1 cellular context compared by ENCODE assay signal in genomic region chr22:39219071-39220050, GRCh38.
A peak's percentile ranks its signal among the peaks of the same experiment; 100 is the strongest.
TF ChIP-seq lines count a peak whose summit lies in the region.

No MANE protein-coding gene starts in this region.

TF ChIP-seq in K562, 482 proteins besides CTCF, POLR2A, EP300 and RAD21 (continued from another document):
- TF ChIP-seq NR2C1 (IDR thresholded peaks at IDR 0.05) (peak; percentile 95), NR2C1 (tag; IDR thresholded peaks at IDR 0.05) (peak; percentile 97), NR2C2 (CRISPR knock-in tag; IDR thresholded peaks at IDR 0.05) (peak; percentile 95), NR2C2 (tag; IDR thresholded peaks at IDR 0.05) (peak; percentile 96), RBM17 (IDR thresholded peaks at IDR 0.05; ENCODE audit: borderline replicate concordance, low read depth, low read length) (no peak), MYNN (IDR thresholded peaks at IDR 0.05) (peak; percentile 89; the same call in 1 of the 2 replicates), MYNN (CRISPR knock-in tag; IDR thresholded peaks at IDR 0.05) (no peak), BMI1 (IDR thresholded peaks at IDR 0.05; ENCODE audit: low read length) (peak; percentile 94), ZBTB5 (IDR thresholded peaks at IDR 0.05) (peak; percentile 46; the same call in 1 of the 2 replicates), ZNF551 (CRISPR knock-in tag; IDR thresholded peaks at IDR 0.05) (no peak), NBN (IDR thresholded peaks at IDR 0.05; ENCODE audit: low read depth) (no peak), PKNOX1 (IDR thresholded peaks at IDR 0.05) (peak; percentile 90), FOXK1 (CRISPR knock-in tag; IDR thresholded peaks at IDR 0.05; ENCODE audit: borderline replicate concordance) (no peak), PBX2 (CRISPR knock-in tag; IDR thresholded peaks at IDR 0.05; ENCODE audit: low read depth) (no peak), PBX2 (tag; conservative IDR thresholded peaks at IDR 0.05; ENCODE audit: low read depth) (peak; percentile 32; the same call in 1 of the 2 replicates), TCF7L2 (IDR thresholded peaks at IDR 0.05; ENCODE audit: low read depth, low read length) (no peak), SMAD3 (CRISPR knock-in tag; conservative IDR thresholded peaks at IDR 0.05) (no peak), ZBTB26 (CRISPR knock-in tag; IDR thresholded peaks at IDR 0.05) (no peak), MXI1 (IDR thresholded peaks at IDR 0.05; ENCODE audit: low read depth, low read length) (peak; percentile 94), CBFA2T3 (IDR thresholded peaks at IDR 0.05) (no peak), ZBTB40 (IDR thresholded peaks at IDR 0.05) (peak; percentile 78), ZBTB40 (CRISPR knock-in tag; IDR thresholded peaks at IDR 0.05) (no peak), HINFP (tag; conservative IDR thresholded peaks at IDR 0.05; ENCODE audit: low read depth) (peak; percentile 94), NFE2 (IDR thresholded peaks at IDR 0.05; ENCODE audit: low read depth) (peak; percentile 19; the same call in 1 of the 2 replicates), GABPB1 (CRISPR knock-in tag; IDR thresholded peaks at IDR 0.05) (peak; percentile 89), RFX1 (IDR thresholded peaks at IDR 0.05) (peak; percentile 96), NCOA2 (IDR thresholded peaks at IDR 0.05; ENCODE audit: partially characterized antibody in 2 of 2) (no peak)
